ENCODE assay signal across 11 cellular contexts in the genomic region with DNA sequence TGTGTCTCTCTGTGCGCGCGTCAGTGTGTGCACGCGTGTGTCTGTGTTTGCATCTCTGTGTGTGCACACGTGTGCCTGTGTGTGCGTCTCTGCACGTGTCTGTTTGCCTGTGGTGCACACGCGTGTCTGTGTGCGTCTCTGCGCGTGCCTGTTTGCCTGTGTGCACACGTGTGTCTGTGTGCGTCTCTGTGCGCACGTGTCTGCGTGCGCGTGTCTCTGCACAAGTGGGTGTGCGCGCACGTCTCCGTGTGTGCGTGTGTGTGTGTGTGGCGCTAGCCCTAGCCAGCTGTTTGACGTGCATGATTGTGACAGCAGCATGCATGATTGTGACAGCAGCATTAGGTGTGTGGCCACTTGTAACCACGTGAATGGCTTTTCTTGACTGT. TPM values are rescaled to one million over a fixed set of nuclear protein-coding genes. Genes with fewer than 3 reads are reported as not detected.
DNase-seq lines count a peak whose midpoint lies in the region; ATAC-seq, FAIRE-seq and TF ChIP-seq lines count a peak whose summit lies in the region.
"Had no signal": no experiment of that assay in that cellular context is flagged by ENCODE, and none has a peak within 500 bp of the region (broad histone marks: within the 10 kb centered on the region; RNA-seq: fewer than 3 reads in every experiment).

No MANE protein-coding gene starts in this region.

- POLR2A ChIA-PET in MCF 10A (lab: Yijun Ruan, JAX) = no interaction called here
- POLR2A ChIA-PET in endothelial cell of umbilical vein (lab: Charles Lee) = no interaction called here
- POLR2A ChIA-PET in activated CD8-positive, alpha-beta T cell treated with anti-CD3 and anti-CD28 coated beads for 36 hours (lab: Charles Lee) = no interaction called here

- no peaks in the 10 kb centered on the region for H3K79me2 ChIP-seq in endothelial cell of umbilical vein (ENCODE audit: control insufficient read depth, insufficient read depth, low read length)

- CTCF ChIA-PET in MCF 10A (lab: Yijun Ruan, JAX) (no interaction called here), endothelial cell of umbilical vein (lab: Charles Lee) (no interaction called here)
- CTCF ChIA-PET in activated CD8-positive, alpha-beta T cell treated with anti-CD3 and anti-CD28 coated beads for 36 hours (lab: Charles Lee) = no interaction called here

- no peak for ATAC-seq in activated CD8-positive, alpha-beta T cell treated with anti-CD3 and anti-CD28 coated beads for 36 hours

- peaks cover 6% of the 10 kb centered on the region for H3K36me3 Mint-ChIP-seq in MCF 10A (ENCODE audit: insufficient read depth, unreplicated experiment)
- H3K36me3 Mint-ChIP-seq in activated CD8-positive, alpha-beta T cell treated with anti-CD3 and anti-CD28 coated beads for 36 hours (ENCODE audit: low read depth) = peaks cover 14% of the 10 kb centered on the region

- H2AFZ ChIP-seq in endothelial cell of umbilical vein (ENCODE audit: low read depth, low read length) = no peak overlapping the region

- H3K4me3 Mint-ChIP-seq in MCF 10A (ENCODE audit: unreplicated experiment) = no peak overlapping the region
- no peak overlapping the region for H3K4me3 Mint-ChIP-seq in activated CD8-positive, alpha-beta T cell treated with anti-CD3 and anti-CD28 coated beads for 36 hours

- BruUV-seq in MCF 10A (replicated peaks; lab: Mats Ljungman, UMichigan) = no TSS peak
- BruUV-seq in endothelial cell of umbilical vein (replicated peaks; lab: Mats Ljungman, UMichigan) = no TSS peak

- H3K9me3 ChIP-seq in breast epithelium (peaks cover 0 to 3% of the 10 kb centered on the region in 2 donors), endothelial cell of umbilical vein (replicated peaks; ENCODE audit: control insufficient read depth, insufficient read depth, low read length) (no peaks in the 10 kb centered on the region), muscle layer of duodenum (ENCODE audit: control insufficient read depth in 1 of 2, low read length in 2 of 2) (no peaks in the 10 kb centered on the region), uterus (no peaks in the 10 kb centered on the region)

- intact Hi-C loops in breast epithelium (cut with DNase I; ENCODE audit: low total_unique reads) (no loop called here), MCF 10A (cut with micrococcal nuclease) (no loop called here), endothelial cell of umbilical vein (cut with micrococcal nuclease) (no loop called here), uterus (cut with DNase I; ENCODE audit: low total_unique reads) (no loop called here)
- intact Hi-C loops in activated CD8-positive, alpha-beta T cell treated with anti-CD3 and anti-CD28 coated beads for 36 hours (cut with micrococcal nuclease) = no loop called here

- no peaks in the 10 kb centered on the region for H3K4me1 Mint-ChIP-seq in MCF 10A (ENCODE audit: insufficient read depth, unreplicated experiment)
- H3K4me1 Mint-ChIP-seq in activated CD8-positive, alpha-beta T cell treated with anti-CD3 and anti-CD28 coated beads for 36 hours (ENCODE audit: low read depth) = no peaks in the 10 kb centered on the region

- no peaks in the 10 kb centered on the region for H3K27me3 Mint-ChIP-seq in MCF 10A (ENCODE audit: insufficient read depth, unreplicated experiment)
- H3K27me3 Mint-ChIP-seq in activated CD8-positive, alpha-beta T cell treated with anti-CD3 and anti-CD28 coated beads for 36 hours = peaks cover 10% of the 10 kb centered on the region

- no peak overlapping the region for H3K9ac ChIP-seq in endothelial cell of umbilical vein (replicated peaks; ENCODE audit: extremely low read depth, insufficient read depth, low read length)

- H3K4me3 ChIP-seq in breast epithelium (peak overlapping the region; percentile 21 to 62 (median 52)), endothelial cell of umbilical vein (replicated peaks in 1 of 3; ENCODE audit: insufficient read depth in 1 of 3, low read depth in 1 of 3, low read length in 3 of 3) (no peak overlapping the region), muscle layer of duodenum (ENCODE audit: low read depth in 1 of 2, low read length in 2 of 2) (peak overlapping the region; percentile 5 to 72), uterus (peak overlapping the region; percentile 16 to 24)

- H3K36me3 ChIP-seq in breast epithelium (no peaks in the 10 kb centered on the region), endothelial cell of umbilical vein (ENCODE audit: control insufficient read depth in 2 of 2, extremely low read depth in 1 of 2, insufficient read depth in 2 of 2, low read length in 2 of 2) (no peaks in the 10 kb centered on the region), muscle layer of duodenum (ENCODE audit: control insufficient read depth in 1 of 2, insufficient read depth in 2 of 2, low read length in 2 of 2) (no peaks in the 10 kb centered on the region), uterus (no peaks in the 10 kb centered on the region)

- no peak for TF ChIP-seq POLR2A in breast epithelium (IDR thresholded peaks at IDR 0.05)
- no peak for TF ChIP-seq POLR2A in endothelial cell of umbilical vein (IDR thresholded peaks at IDR 0.05; ENCODE audit: low read depth, low read length)
- TF ChIP-seq POLR2A in uterus (IDR thresholded peaks at IDR 0.05) = no peak

- TF ChIP-seq CTCF in breast epithelium (IDR thresholded peaks at IDR 0.05) (no peak), MCF 10A (IDR thresholded peaks at IDR 0.05; ENCODE audit: unreplicated experiment) (no peak), endothelial cell of umbilical vein (IDR thresholded peaks at IDR 0.05; ENCODE audit: extremely low read depth in 1 of 2, insufficient read depth in 1 of 2, low read depth in 1 of 2, low read length in 2 of 2) (no peak), uterus (IDR thresholded peaks at IDR 0.05) (no peak)
- no peak for TF ChIP-seq CTCF in activated CD8-positive, alpha-beta T cell treated with anti-CD3 and anti-CD28 coated beads for 36 hours (IDR thresholded peaks at IDR 0.05)

- H3K4me1 ChIP-seq in breast epithelium (no peaks in the 10 kb centered on the region), endothelial cell of umbilical vein (ENCODE audit: control insufficient read depth, extremely low read depth, insufficient read depth, low read length) (no peaks in the 10 kb centered on the region), muscle layer of duodenum (ENCODE audit: control insufficient read depth in 1 of 2, insufficient read depth in 2 of 2, low read length in 2 of 2) (peaks cover 0 to 13% of the 10 kb centered on the region in 2 donors), uterus (no peaks in the 10 kb centered on the region)

- DNase-seq in breast epithelium (ENCODE audit: low spot score in 2 of 2) = no peak
- no peak for DNase-seq in MCF 10A (ENCODE audit: unreplicated experiment)
- DNase-seq in endothelial cell of umbilical vein (ENCODE audit: low read depth, low spot score) = no peak
- no peak for DNase-seq in uterus
- no peak for DNase-seq in activated CD4-positive, alpha-beta T cell treated with anti-CD3 and anti-CD28 coated beads, Interleukin-2, amount 50 U/mL, for 1 hour
- DNase-seq in activated CD8-positive, alpha-beta T cell treated with anti-CD3 and anti-CD28 coated beads for 36 hours = no peak
- no peak for DNase-seq in NOMO-1 (lab: John Stamatoyannopoulos, UW; ENCODE audit: unreplicated experiment in 2 of 2)
- DNase-seq: Karpas-422, T1000 had no signal

- no peaks in the 10 kb centered on the region for H3K9me1 ChIP-seq in endothelial cell of umbilical vein (replicated peaks; ENCODE audit: control insufficient read depth, extremely low read depth, insufficient read depth, low read length)

- dilution Hi-C loops in endothelial cell of umbilical vein (cut with MboI; ENCODE audit: extremely low pct_ligation_motif_present, low sequenced_read_pairs) = no loop called here

- no peaks in the 10 kb centered on the region for H4K20me1 ChIP-seq in endothelial cell of umbilical vein (replicated peaks; ENCODE audit: control insufficient read depth, extremely low read depth, insufficient read depth, low read length)

- no peak overlapping the region for H3K27ac Mint-ChIP-seq in MCF 10A (ENCODE audit: low read depth, unreplicated experiment)
- H3K27ac Mint-ChIP-seq in activated CD8-positive, alpha-beta T cell treated with anti-CD3 and anti-CD28 coated beads for 36 hours = no peak overlapping the region

- H3K9me3 Mint-ChIP-seq in MCF 10A (ENCODE audit: unreplicated experiment) = peaks cover 16% of the 10 kb centered on the region
- H3K9me3 Mint-ChIP-seq in activated CD8-positive, alpha-beta T cell treated with anti-CD3 and anti-CD28 coated beads for 36 hours = peaks cover 41% of the 10 kb centered on the region

- no peak for FAIRE-seq in endothelial cell of umbilical vein (lab: Jason Lieb, UNC)

- H3K27me3 ChIP-seq in breast epithelium (no peaks in the 10 kb centered on the region), endothelial cell of umbilical vein (ENCODE audit: control insufficient read depth in 2 of 2, insufficient read depth in 2 of 2, low read length in 2 of 2) (peaks cover 13 to 19% of the 10 kb centered on the region in 2 experiments), muscle layer of duodenum (ENCODE audit: low read depth, low read length) (no peaks in the 10 kb centered on the region), uterus (no peaks in the 10 kb centered on the region)

- H3K27ac ChIP-seq in breast epithelium (no peak overlapping the region), endothelial cell of umbilical vein (ENCODE audit: insufficient read depth, low read depth, low read length) (no peak overlapping the region), muscle layer of duodenum (ENCODE audit: low read length) (no peak overlapping the region), uterus (no peak overlapping the region)
- H3K27ac ChIP-seq: C4-2B had no signal

- H3K4me2 ChIP-seq in endothelial cell of umbilical vein (ENCODE audit: insufficient read depth, low read length) = no peak overlapping the region

RNA-seq across cellular contexts. Expression of a gene that starts 31.1 kb away (rescaled TPM):
- total RNA-seq in breast epithelium (100 to 1,000 TPM in 1 of 3 donors, 10 to 100 TPM in 2; 55.5 to 109 (median 78.7) TPM), MCF 10A (2022) (102 and 132 TPM in 2 replicates), endothelial cell of umbilical vein (63.3 and 65.9 TPM in 2 replicates), uterus (100 to 1,000 TPM in 1 of 4 donors, 10 to 100 TPM in 3; 54.7 to 238 (median 84.2) TPM)
- polyA plus RNA-seq in endothelial cell of umbilical vein = 9.7 and 17.8 TPM in 2 replicates
- 41.8 and 43.2 TPM in 2 replicates for polyA plus RNA-seq in endothelial cell of umbilical vein (2011; cell fraction: cytosol; rRNA removed)
- polyA plus RNA-seq in endothelial cell of umbilical vein (2011; cell fraction: nucleus; rRNA removed) = 33.1 and 35.4 TPM in 2 replicates
- polyA plus RNA-seq in endothelial cell of umbilical vein (2012) = 73.0 and 89.2 TPM in 2 replicates
- polyA minus RNA-seq in endothelial cell of umbilical vein = 27.5 and 33.4 TPM in 2 replicates
- 27.8 TPM for polyA minus RNA-seq in endothelial cell of umbilical vein (2011; cell fraction: cytosol; rRNA and poly(A)+ RNA removed)
- 26.2 and 32.1 TPM in 2 replicates for polyA minus RNA-seq in endothelial cell of umbilical vein (2011; cell fraction: nucleus; rRNA and poly(A)+ RNA removed)
- 100 to 1,000 TPM; 102 to 109 TPM for total RNA-seq in activated CD8-positive, alpha-beta T cell treated with anti-CD3 and anti-CD28 coated beads for 36 hours

RNA-seq across cellular contexts. Expression of a gene that starts 31.5 kb away (rescaled TPM):
- total RNA-seq in breast epithelium = 1 to 10 TPM; 4.3 to 7.8 (median 7.2) TPM
- 2.9 and 3.6 TPM in 2 replicates for total RNA-seq in MCF 10A (2022)
- 3.1 and 3.6 TPM in 2 replicates for total RNA-seq in endothelial cell of umbilical vein
- 1.4 and 1.8 TPM in 2 replicates for polyA plus RNA-seq in endothelial cell of umbilical vein
- polyA plus RNA-seq in endothelial cell of umbilical vein (2011; cell fraction: cytosol; rRNA removed) = 1.8 and 2.1 TPM in 2 replicates
- 4.8 and 6.5 TPM in 2 replicates for polyA plus RNA-seq in endothelial cell of umbilical vein (2011; cell fraction: nucleus; rRNA removed)
- 1.8 and 3.7 TPM in 2 replicates for polyA plus RNA-seq in endothelial cell of umbilical vein (2012)
- 4.2 and 4.7 TPM in 2 replicates for polyA minus RNA-seq in endothelial cell of umbilical vein
- polyA minus RNA-seq in endothelial cell of umbilical vein (2011; cell fraction: cytosol; rRNA and poly(A)+ RNA removed) = 2.3 TPM
- 4.5 and 5.4 TPM in 2 replicates for polyA minus RNA-seq in endothelial cell of umbilical vein (2011; cell fraction: nucleus; rRNA and poly(A)+ RNA removed)
- total RNA-seq in uterus = 10 to 100 TPM in 1 of 4 donors, 1 to 10 TPM in 3; 1.5 to 20.8 (median 6.1) TPM
- total RNA-seq in activated CD8-positive, alpha-beta T cell treated with anti-CD3 and anti-CD28 coated beads for 36 hours = 1 to 10 TPM; 1.3 to 1.6 TPM

Comparison
In these comparisons a context has a peak if more than half of its experiments do, and no peak if none do; other contexts are left out.
1. H3K4me3 ChIP-seq: peak in breast epithelium (3 of 3), muscle layer of duodenum (2 of 2) and uterus (2 of 2); none in endothelial cell of umbilical vein (0 of 3).